Comparison of ENCODE assay signal across 1 cellular context in the genomic region with DNA sequence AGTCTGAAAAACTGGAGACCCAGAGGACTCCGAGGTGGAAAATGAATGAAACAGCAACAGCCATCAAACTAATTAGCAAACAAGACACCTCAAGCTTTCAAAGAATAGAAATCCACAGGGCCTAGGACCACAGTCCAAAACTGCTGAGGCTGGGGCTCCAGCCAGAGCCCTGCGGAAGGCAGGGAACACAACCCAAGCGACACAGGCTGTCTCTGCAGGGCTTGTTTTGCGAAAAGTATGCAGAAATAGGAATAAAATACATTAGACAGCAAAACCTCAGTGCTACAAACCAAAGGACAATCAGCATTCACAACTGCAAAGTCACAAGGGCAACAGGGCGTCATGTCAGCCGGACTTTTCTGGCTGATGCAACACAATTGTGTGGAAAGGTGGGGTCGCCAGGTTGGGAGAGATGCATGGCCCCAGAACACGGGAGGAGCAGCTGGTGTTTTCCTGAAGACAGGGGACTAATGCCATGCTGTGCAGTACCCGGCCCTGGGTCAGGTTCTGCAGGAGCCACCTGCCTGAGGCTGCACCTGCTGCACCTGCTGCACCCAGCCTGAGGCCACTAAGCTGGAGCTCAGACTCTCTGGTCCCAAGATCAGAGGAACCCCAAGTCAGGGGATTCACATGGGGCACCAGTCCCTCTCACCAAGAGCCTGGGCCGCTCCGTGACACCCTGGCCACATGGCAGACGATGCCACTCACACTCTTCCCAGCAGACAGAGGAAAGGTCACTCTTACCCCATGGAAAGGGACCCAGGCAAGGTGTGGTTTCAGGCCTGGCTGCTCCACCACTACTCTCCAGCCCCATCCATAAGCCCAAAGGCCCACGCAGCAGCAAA.
TF ChIP-seq lines count a peak whose summit lies in the region.

No MANE protein-coding gene starts in this region.

TF ChIP-seq in GM23338, 12 proteins besides CTCF, POLR2A, EP300 and RAD21 (continued from another document):
- TF ChIP-seq, protein P1, sequence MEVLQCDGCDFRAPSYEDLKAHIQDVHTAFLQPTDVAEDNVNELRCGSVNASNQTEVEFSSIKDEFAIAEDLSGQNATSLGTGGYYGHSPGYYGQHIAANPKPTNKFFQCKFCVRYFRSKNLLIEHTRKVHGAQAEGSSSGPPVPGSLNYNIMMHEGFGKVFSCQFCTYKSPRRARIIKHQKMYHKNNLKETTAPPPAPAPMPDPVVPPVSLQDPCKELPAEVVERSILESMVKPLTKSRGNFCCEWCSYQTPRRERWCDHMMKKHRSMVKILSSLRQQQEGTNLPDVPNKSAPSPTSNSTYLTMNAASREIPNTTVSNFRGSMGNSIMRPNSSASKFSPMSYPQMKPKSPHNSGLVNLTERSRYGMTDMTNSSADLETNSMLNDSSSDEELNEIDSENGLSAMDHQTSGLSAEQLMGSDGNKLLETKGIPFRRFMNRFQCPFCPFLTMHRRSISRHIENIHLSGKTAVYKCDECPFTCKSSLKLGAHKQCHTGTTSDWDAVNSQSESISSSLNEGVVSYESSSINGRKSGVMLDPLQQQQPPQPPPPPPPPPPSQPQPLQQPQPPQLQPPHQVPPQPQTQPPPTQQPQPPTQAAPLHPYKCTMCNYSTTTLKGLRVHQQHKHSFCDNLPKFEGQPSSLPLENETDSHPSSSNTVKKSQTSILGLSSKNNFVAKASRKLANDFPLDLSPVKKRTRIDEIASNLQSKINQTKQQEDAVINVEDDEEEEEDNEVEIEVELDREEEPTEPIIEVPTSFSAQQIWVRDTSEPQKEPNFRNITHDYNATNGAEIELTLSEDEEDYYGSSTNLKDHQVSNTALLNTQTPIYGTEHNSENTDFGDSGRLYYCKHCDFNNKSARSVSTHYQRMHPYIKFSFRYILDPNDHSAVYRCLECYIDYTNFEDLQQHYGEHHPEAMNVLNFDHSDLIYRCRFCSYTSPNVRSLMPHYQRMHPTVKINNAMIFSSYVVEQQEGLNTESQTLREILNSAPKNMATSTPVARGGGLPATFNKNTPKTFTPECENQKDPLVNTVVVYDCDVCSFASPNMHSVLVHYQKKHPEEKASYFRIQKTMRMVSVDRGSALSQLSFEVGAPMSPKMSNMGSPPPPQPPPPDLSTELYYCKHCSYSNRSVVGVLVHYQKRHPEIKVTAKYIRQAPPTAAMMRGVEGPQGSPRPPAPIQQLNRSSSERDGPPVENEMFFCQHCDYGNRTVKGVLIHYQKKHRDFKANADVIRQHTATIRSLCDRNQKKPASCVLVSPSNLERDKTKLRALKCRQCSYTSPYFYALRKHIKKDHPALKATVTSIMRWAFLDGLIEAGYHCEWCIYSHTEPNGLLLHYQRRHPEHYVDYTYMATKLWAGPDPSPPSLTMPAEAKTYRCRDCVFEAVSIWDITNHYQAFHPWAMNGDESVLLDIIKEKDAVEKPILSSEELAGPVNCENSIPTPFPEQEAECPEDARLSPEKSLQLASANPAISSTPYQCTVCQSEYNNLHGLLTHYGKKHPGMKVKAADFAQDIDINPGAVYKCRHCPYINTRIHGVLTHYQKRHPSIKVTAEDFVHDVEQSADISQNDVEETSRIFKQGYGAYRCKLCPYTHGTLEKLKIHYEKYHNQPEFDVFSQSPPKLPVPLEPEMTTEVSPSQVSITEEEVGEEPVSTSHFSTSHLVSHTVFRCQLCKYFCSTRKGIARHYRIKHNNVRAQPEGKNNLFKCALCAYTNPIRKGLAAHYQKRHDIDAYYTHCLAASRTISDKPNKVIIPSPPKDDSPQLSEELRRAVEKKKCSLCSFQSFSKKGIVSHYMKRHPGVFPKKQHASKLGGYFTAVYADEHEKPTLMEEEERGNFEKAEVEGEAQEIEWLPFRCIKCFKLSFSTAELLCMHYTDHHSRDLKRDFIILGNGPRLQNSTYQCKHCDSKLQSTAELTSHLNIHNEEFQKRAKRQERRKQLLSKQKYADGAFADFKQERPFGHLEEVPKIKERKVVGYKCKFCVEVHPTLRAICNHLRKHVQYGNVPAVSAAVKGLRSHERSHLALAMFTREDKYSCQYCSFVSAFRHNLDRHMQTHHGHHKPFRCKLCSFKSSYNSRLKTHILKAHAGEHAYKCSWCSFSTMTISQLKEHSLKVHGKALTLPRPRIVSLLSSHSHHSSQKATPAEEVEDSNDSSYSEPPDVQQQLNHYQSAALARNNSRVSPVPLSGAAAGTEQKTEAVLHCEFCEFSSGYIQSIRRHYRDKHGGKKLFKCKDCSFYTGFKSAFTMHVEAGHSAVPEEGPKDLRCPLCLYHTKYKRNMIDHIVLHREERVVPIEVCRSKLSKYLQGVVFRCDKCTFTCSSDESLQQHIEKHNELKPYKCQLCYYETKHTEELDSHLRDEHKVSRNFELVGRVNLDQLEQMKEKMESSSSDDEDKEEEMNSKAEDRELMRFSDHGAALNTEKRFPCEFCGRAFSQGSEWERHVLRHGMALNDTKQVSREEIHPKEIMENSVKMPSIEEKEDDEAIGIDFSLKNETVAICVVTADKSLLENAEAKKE (CRISPR knock-in tag; IDR thresholded peaks at IDR 0.05): no peak
- no peak for TF ChIP-seq POLR2AphosphoS5 (IDR thresholded peaks at IDR 0.05; ENCODE audit: low read depth)
- TF ChIP-seq, protein P2, sequence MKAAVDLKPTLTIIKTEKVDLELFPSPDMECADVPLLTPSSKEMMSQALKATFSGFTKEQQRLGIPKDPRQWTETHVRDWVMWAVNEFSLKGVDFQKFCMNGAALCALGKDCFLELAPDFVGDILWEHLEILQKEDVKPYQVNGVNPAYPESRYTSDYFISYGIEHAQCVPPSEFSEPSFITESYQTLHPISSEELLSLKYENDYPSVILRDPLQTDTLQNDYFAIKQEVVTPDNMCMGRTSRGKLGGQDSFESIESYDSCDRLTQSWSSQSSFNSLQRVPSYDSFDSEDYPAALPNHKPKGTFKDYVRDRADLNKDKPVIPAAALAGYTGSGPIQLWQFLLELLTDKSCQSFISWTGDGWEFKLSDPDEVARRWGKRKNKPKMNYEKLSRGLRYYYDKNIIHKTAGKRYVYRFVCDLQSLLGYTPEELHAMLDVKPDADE (IDR thresholded peaks at IDR 0.05): no peak
- no peak for TF ChIP-seq JUNB (IDR thresholded peaks at IDR 0.05; ENCODE audit: unreplicated experiment)
- TF ChIP-seq ZNF331 (CRISPR knock-in tag; IDR thresholded peaks at IDR 0.05; ENCODE audit: low read depth): no peak
- TF ChIP-seq EZH2 (IDR thresholded peaks at IDR 0.05; ENCODE audit: low read depth, unreplicated experiment): no peak
- TF ChIP-seq ZNF114 (CRISPR knock-in tag; IDR thresholded peaks at IDR 0.05): no peak
- no peak for TF ChIP-seq STAT1 (IDR thresholded peaks at IDR 0.05; ENCODE audit: unreplicated experiment)
- TF ChIP-seq EZH2phosphoT487 (IDR thresholded peaks at IDR 0.05; ENCODE audit: unreplicated experiment): no peak
- TF ChIP-seq, protein P3, sequence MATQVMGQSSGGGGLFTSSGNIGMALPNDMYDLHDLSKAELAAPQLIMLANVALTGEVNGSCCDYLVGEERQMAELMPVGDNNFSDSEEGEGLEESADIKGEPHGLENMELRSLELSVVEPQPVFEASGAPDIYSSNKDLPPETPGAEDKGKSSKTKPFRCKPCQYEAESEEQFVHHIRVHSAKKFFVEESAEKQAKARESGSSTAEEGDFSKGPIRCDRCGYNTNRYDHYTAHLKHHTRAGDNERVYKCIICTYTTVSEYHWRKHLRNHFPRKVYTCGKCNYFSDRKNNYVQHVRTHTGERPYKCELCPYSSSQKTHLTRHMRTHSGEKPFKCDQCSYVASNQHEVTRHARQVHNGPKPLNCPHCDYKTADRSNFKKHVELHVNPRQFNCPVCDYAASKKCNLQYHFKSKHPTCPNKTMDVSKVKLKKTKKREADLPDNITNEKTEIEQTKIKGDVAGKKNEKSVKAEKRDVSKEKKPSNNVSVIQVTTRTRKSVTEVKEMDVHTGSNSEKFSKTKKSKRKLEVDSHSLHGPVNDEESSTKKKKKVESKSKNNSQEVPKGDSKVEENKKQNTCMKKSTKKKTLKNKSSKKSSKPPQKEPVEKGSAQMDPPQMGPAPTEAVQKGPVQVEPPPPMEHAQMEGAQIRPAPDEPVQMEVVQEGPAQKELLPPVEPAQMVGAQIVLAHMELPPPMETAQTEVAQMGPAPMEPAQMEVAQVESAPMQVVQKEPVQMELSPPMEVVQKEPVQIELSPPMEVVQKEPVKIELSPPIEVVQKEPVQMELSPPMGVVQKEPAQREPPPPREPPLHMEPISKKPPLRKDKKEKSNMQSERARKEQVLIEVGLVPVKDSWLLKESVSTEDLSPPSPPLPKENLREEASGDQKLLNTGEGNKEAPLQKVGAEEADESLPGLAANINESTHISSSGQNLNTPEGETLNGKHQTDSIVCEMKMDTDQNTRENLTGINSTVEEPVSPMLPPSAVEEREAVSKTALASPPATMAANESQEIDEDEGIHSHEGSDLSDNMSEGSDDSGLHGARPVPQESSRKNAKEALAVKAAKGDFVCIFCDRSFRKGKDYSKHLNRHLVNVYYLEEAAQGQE (IDR thresholded peaks at IDR 0.05; ENCODE audit: unreplicated experiment): no peak
